ENCODE assay signal across 8 cellular contexts in genomic region chr2:37324786-37325624, GRCh38. TPM values are rescaled to one million over a fixed set of nuclear protein-coding genes. Genes with fewer than 3 reads are reported as not detected.
DNase-seq lines count a peak whose midpoint lies in the region; ATAC-seq, FAIRE-seq and TF ChIP-seq lines count a peak whose summit lies in the region.

Gene PRKD3 (minus strand): TSS chr2:37324833. CDS start chr2:37316524, 8,309 bp downstream.

- in situ Hi-C loops in K562 (cut with MboI) (no loop called here), gastrocnemius medialis (cut with MboI; ENCODE audit: low sequenced_read_pairs in 4 of 4) (no loop called here)

- H3K4me1 Mint-ChIP-seq in GM23338, result peaks cover 20% of the 10 kb centered on the region

- CTCF ChIA-PET in GM10248 (lab: Yijun Ruan, JAX), result interaction anchor here (1.0 to 2.6 kb wide), 2 partner anchors 11 to 552 kb away, joined by 3 to 5 read pairs; no protein-coding TSS in a partner anchor
- CTCF ChIA-PET in K562 (lab: Yijun Ruan, JAX; ENCODE audit: low intra/inter-chr PET ratio), result no interaction called here

- peaks cover 9% of the 10 kb centered on the region; the same call in 1 of the 3 replicates for H3K36me3 Mint-ChIP-seq in GM23338 (ENCODE audit: low read depth)

- H3K9me2 ChIP-seq in GM23338 (ENCODE audit: insufficient read depth), result no peaks in the 10 kb centered on the region

- TF ChIP-seq POLR2A in K562 (conservative IDR thresholded peaks at IDR 0.05), result peak; percentile 69
- TF ChIP-seq POLR2A in gastrocnemius medialis (IDR thresholded peaks at IDR 0.05), result peak; percentile 74 to 78

- TF ChIP-seq EP300 in K562 (IDR thresholded peaks at IDR 0.05; ENCODE audit: low read length), result no peak

- POLR2A ChIA-PET in GM10248 (lab: Yijun Ruan, JAX) (no interaction called here), K562 (lab: Yijun Ruan, JAX) (interaction anchor here (0.5 kb wide), 1 partner anchor 9 kb away, joined by 3 read pairs; no protein-coding TSS in a partner anchor)

- no peaks in the 10 kb centered on the region for H3K9me3 ChIP-seq in K562 (replicated peaks; ENCODE audit: control insufficient read depth, insufficient read depth, low read depth, low read length)
- H3K9me3 ChIP-seq in gastrocnemius medialis, result no peaks in the 10 kb centered on the region

- no peak for TF ChIP-seq CTCF in GM10248 (IDR thresholded peaks at IDR 0.05; ENCODE audit: control extremely low read depth, extremely low read depth, low read depth, missing control alignments)
- no peak for TF ChIP-seq CTCF in GM23338 (conservative IDR thresholded peaks at IDR 0.05; ENCODE audit: low read depth in 2 of 2)
- TF ChIP-seq CTCF in K562 (IDR thresholded peaks at IDR 0.05 in 2 of 3, conservative IDR thresholded peaks at IDR 0.05 in 1 of 3; ENCODE audit: insufficient read depth in 2 of 3, low read depth in 1 of 3, low read length in 3 of 3), result no peak
- TF ChIP-seq CTCF in gastrocnemius medialis (IDR thresholded peaks at IDR 0.05 in 4 of 5, conservative IDR thresholded peaks at IDR 0.05 in 1 of 5), result no peak

- H3K9me3 Mint-ChIP-seq in GM23338, result no peaks in the 10 kb centered on the region; the same call in 2 of the 3 replicates

- TSS peak; percentile 75 for BruUV-seq in K562 (replicated peaks; lab: Mats Ljungman, UMichigan)

- DNase-seq in GM10248 (ENCODE audit: extremely low spot score), result peak; percentile 89
- peak; percentile 81 for DNase-seq in GM23338 (ENCODE audit: low spot score)
- peak; percentile 55 to 59 for DNase-seq in Kasumi-1 (lab: John Stamatoyannopoulos, UW)
- DNase-seq in T-helper 22 cell (ENCODE audit: low read depth), result peak; percentile 38
- DNase-seq in K562 (ENCODE audit: extremely low read depth in 1 of 4, low spot score in 3 of 4), result peak; percentile 85 to 88 (median 86)
- peak in 1 of 2 donors; percentile 28 for DNase-seq in gastrocnemius medialis
- DNase-seq in DMS153 treated with DMSO at 0.1 percent for 48 hours (lab: John Stamatoyannopoulos, UW; ENCODE audit: unreplicated experiment), result no peak

- H3K27me3 ChIP-seq in GM23338 (ENCODE audit: insufficient read depth) (peaks cover 24% of the 10 kb centered on the region), K562 (ENCODE audit: control insufficient read depth in 2 of 2, insufficient read depth in 2 of 2, low read length in 2 of 2) (no peaks in the 10 kb centered on the region), gastrocnemius medialis (no peaks in the 10 kb centered on the region)

- H3K36me3 ChIP-seq in GM23338 (ENCODE audit: insufficient read depth) (peaks cover 3% of the 10 kb centered on the region; the same call in 1 of the 2 replicates), K562 (ENCODE audit: control insufficient read depth, insufficient read depth, low read length) (peaks cover 3% of the 10 kb centered on the region; the same call in 1 of the 3 replicates), gastrocnemius medialis (no peaks in the 10 kb centered on the region)

- peak; percentile 80 for ATAC-seq in GM23338
- ATAC-seq in K562, result peak; percentile 90
- peak; percentile 83 to 84 for ATAC-seq in gastrocnemius medialis

- peak within 1 kb of the TSS; percentile 91 for H3K4me3 ChIP-seq in GM23338
- peak within 1 kb of the TSS; percentile 76 for H3K4me3 ChIP-seq in K562
- peak within 1 kb of the TSS; percentile 89 for H3K4me3 ChIP-seq in iPS-11a (ENCODE audit: low read depth, low read length)
- peak within 1 kb of the TSS; percentile 71 to 88 (median 80) for H3K4me3 ChIP-seq in gastrocnemius medialis

- H3K4me1 ChIP-seq in GM23338 (ENCODE audit: insufficient read depth) (peaks cover 27% of the 10 kb centered on the region), K562 (replicated peaks in 1 of 2; ENCODE audit: control insufficient read depth in 2 of 2, insufficient read depth in 2 of 2, low read length in 2 of 2) (peaks cover 12 to 14% of the 10 kb centered on the region in 2 experiments), gastrocnemius medialis (peaks cover 24 to 30% of the 10 kb centered on the region in 2 donors)

- H4K20me1 ChIP-seq in GM23338 (replicated peaks; ENCODE audit: insufficient read depth) (peaks cover 12% of the 10 kb centered on the region; the same call in 1 of the 2 replicates), K562 (replicated peaks; ENCODE audit: control insufficient read depth, insufficient read depth, low read length) (no peaks in the 10 kb centered on the region)

- H3K9me1 ChIP-seq in K562 (ENCODE audit: control insufficient read depth, insufficient read depth, low read length), result no peaks in the 10 kb centered on the region

- H3K4me3 Mint-ChIP-seq in GM23338, result peak within 1 kb of the TSS; percentile 92

- H3K27ac Mint-ChIP-seq in GM23338, result peak within 1 kb of the TSS; percentile 94

- no peak for TF ChIP-seq RAD21 in K562 (CRISPR knock-in tag; conservative IDR thresholded peaks at IDR 0.05 in 1 of 2, IDR thresholded peaks at IDR 0.05 in 1 of 2)

- H2AFZ ChIP-seq in GM23338, result peak within 1 kb of the TSS; percentile 94
- peak within 1 kb of the TSS; percentile 98 for H2AFZ ChIP-seq in K562 (ENCODE audit: low read depth, low read length)

- H3K4me2 ChIP-seq in GM23338 (peak within 1 kb of the TSS; percentile 92), K562 (ENCODE audit: insufficient read depth, low read length) (peak within 1 kb of the TSS; percentile 85)

- H3K79me2 ChIP-seq in GM23338 (replicated peaks; ENCODE audit: insufficient read depth), result peaks cover 41% of the 10 kb centered on the region
- peaks cover 24% of the 10 kb centered on the region for H3K79me2 ChIP-seq in K562 (ENCODE audit: control insufficient read depth, insufficient read depth, low read length)

- intact Hi-C loops in K562 (cut with micrococcal nuclease) (no loop called here), gastrocnemius medialis (cut with DNase I; ENCODE audit: low total_unique reads) (loop anchor here (2.0 to 5.0 kb wide), 3 partner anchors 37 to 94 kb away; partner anchors contain the start of genes CEBPZ and NDUFAF7)

- peak within 1 kb of the TSS; percentile 64; the same call in 1 of the 2 replicates for H3K27ac ChIP-seq in GM23338 (ENCODE audit: low read depth)
- peak within 1 kb of the TSS; percentile 72 for H3K27ac ChIP-seq in K562 (ENCODE audit: extremely low read depth, low read depth, low read length)
- peak within 1 kb of the TSS; percentile 79 to 93 (median 90) for H3K27ac ChIP-seq in gastrocnemius medialis

- H3K9ac ChIP-seq in K562 (ENCODE audit: insufficient read depth in 1 of 2, low read depth in 2 of 2, low read length in 2 of 2), result peak within 1 kb of the TSS; percentile 65 to 98

- peaks cover 20% of the 10 kb centered on the region for H3K27me3 Mint-ChIP-seq in GM23338 (ENCODE audit: insufficient read depth, low read depth, poor library complexity)

- no peak for FAIRE-seq in K562 (lab: Jason Lieb, UNC)

- WGBS in K562 (ENCODE audit: insufficient coverage, low coverage, missing lambda C conversion rate), result 4% methylated on average over 41 of the region's 79 CpGs

- H3F3A ChIP-seq in GM23338 (replicated peaks; ENCODE audit: low read depth), result peaks cover 11% of the 10 kb centered on the region

TF ChIP-seq in GM23338, 12 proteins besides CTCF, POLR2A, EP300 and RAD21 (continues in another document):
- TF ChIP-seq EZH2phosphoT487 (IDR thresholded peaks at IDR 0.05; ENCODE audit: unreplicated experiment) (no peak), NANOG (IDR thresholded peaks at IDR 0.05; ENCODE audit: borderline replicate concordance) (no peak), POLR2AphosphoS5 (IDR thresholded peaks at IDR 0.05; ENCODE audit: low read depth) (0 out of 2 replicates have a peak, but pooled peaks have one; percentile 31)

TF ChIP-seq in K562, 482 proteins besides CTCF, POLR2A, EP300 and RAD21 (continues in another document):
- TF ChIP-seq DLX4 (CRISPR knock-in tag; IDR thresholded peaks at IDR 0.05) (no peak), NCOA6 (IDR thresholded peaks at IDR 0.05) (peak; percentile 92), SETDB1 (IDR thresholded peaks at IDR 0.05; ENCODE audit: low read length) (no peak), NFE2 (IDR thresholded peaks at IDR 0.05; ENCODE audit: low read depth) (no peak), SLC30A9 (CRISPR knock-in tag; IDR thresholded peaks at IDR 0.05) (no peak), PHB2 (IDR thresholded peaks at IDR 0.05; ENCODE audit: low read depth) (no peak), KHSRP (IDR thresholded peaks at IDR 0.05) (no peak), ZNF197 (CRISPR knock-in tag; IDR thresholded peaks at IDR 0.05; ENCODE audit: low read depth) (no peak), ZNF224 (CRISPR knock-in tag; IDR thresholded peaks at IDR 0.05) (0 out of 2 replicates have a peak, but pooled peaks have one; percentile 81), CREB1 (IDR thresholded peaks at IDR 0.05) (no peak), CREB1 (CRISPR knock-in tag; IDR thresholded peaks at IDR 0.05) (peak; percentile 60), HNRNPL (IDR thresholded peaks at IDR 0.05; ENCODE audit: low read depth, low read length) (0 out of 2 replicates have a peak, but pooled peaks have one; percentile 4), RUNX1 (IDR thresholded peaks at IDR 0.05; ENCODE audit: low read depth) (no peak)

RNA-seq across cellular contexts. Expression of gene PRKD3, which starts in this region (rescaled TPM):
- total RNA-seq in GM23338 (2014; rRNA removed; shearing (Covaris generic)), result 50.9 and 77.0 TPM in 2 replicates
- polyA plus RNA-seq in GM23338 (2016; fragmentation: Nextera tagmentation; extraction: Ambion mirVana) (58.9 and 59.7 TPM in 2 replicates), K562 (2011; rRNA removed) (19.7 and 26.7 TPM in 2 replicates), K562 (2014; fragmentation: Illumina TruSeq; extraction: Trizol) (16.7 and 17.0 TPM in 2 replicates), K562 (2014; fragmentation: Nextera tagmentation; extraction: Ambion mirVana) (1 to 10 TPM; 4.7 to 9.2 TPM), K562 (2014; rRNA removed) (12.1 and 12.3 TPM in 2 replicates)
- total RNA-seq in K562 (2011; cell fraction: chromatin; rRNA removed; ENCODE audit: low replicate concordance), result 20.4 and 71.3 TPM in 2 replicates
- 13.6 and 13.8 TPM in 2 replicates for total RNA-seq in K562 (2011; cell fraction: nucleolus; rRNA removed)
- 23.4 and 43.7 TPM in 2 replicates for total RNA-seq in K562 (2011; cell fraction: nucleoplasm; rRNA removed)
- total RNA-seq in K562 (2014; rRNA removed) (14.1 and 14.2 TPM in 2 replicates), K562 (2014; rRNA removed; fragmentation: Illumina TruSeq; extraction: Trizol) (24.3 and 24.5 TPM in 2 replicates), K562 (2015; rRNA removed; fragmentation: Illumina TruSeq; extraction: Trizol) (19.9 and 22.7 TPM in 2 replicates), K562 (2021) (17.7 and 20.7 TPM in 2 replicates), gastrocnemius medialis (10 to 100 TPM; 11.0 to 34.4 (median 14.9) TPM)
- polyA plus RNA-seq in K562 (2011; cell fraction: cytosol; rRNA removed), result 7.1 and 12.9 TPM in 2 replicates
- polyA plus RNA-seq in K562 (2011; cell fraction: nucleus; rRNA removed), result 15.5 and 17.0 TPM in 2 replicates
- 11.4 and 11.5 TPM in 2 replicates for polyA plus RNA-seq in K562 (2012)
- polyA minus RNA-seq in K562 (2011; rRNA and poly(A)+ RNA removed), result 49.3 and 56.9 TPM in 2 replicates
- 20.1 and 20.9 TPM in 2 replicates for polyA minus RNA-seq in K562 (2011; cell fraction: cytosol; rRNA and poly(A)+ RNA removed)
- 22.1 and 28.9 TPM in 2 replicates for polyA minus RNA-seq in K562 (2011; cell fraction: nucleus; rRNA and poly(A)+ RNA removed)
